29 cellular contexts compared by ENCODE assay signal in genomic region chr22:17565986-17566687, GRCh38. TPM values are rescaled to one million over a fixed set of nuclear protein-coding genes. Genes with fewer than 3 reads are reported as not detected.
DNase-seq lines count a peak whose midpoint lies in the region; ATAC-seq and TF ChIP-seq lines count a peak whose summit lies in the region.
"Had no signal": no experiment of that assay in that cellular context is flagged by ENCODE, and none has a peak within 500 bp of the region (broad histone marks: within the 10 kb centered on the region; RNA-seq: fewer than 3 reads in every experiment).

No MANE protein-coding gene starts in this region.

- no peak overlapping the region for H3K4me3 Mint-ChIP-seq in H9
- no peak overlapping the region for H3K4me3 Mint-ChIP-seq in glutamatergic neuron (ENCODE audit: unreplicated experiment)
- H3K4me3 Mint-ChIP-seq: activated CD4-positive, alpha-beta memory T cell treated with anti-CD3 and anti-CD28 coated beads, Interleukin-2, amount 10 ng/mL, durations not matched to agents 7 days and 5 days; activated naive CD8-positive, alpha-beta T cell treated with anti-CD3 and anti-CD28 coated beads, Interleukin-2, amount 50 U/mL, for 24 hours; naive B cell had no signal

- H4K8ac ChIP-seq in H9 (replicated peaks; ENCODE audit: insufficient read length, low read depth, low read length) = no peak overlapping the region

- no peaks in the 10 kb centered on the region for H3K23me2 ChIP-seq in H9 (ENCODE audit: insufficient read length, low read depth, low read length, poor library complexity, severe bottlenecking)

- H3K23ac ChIP-seq in H9 (ENCODE audit: insufficient read length, low read depth, low read length) = no peak overlapping the region

- H3T11ph ChIP-seq in H9 (ENCODE audit: low read length) = no peak overlapping the region

- no peak overlapping the region for H2BK5ac ChIP-seq in H9 (ENCODE audit: insufficient read length, low read length)

- no peak overlapping the region for H3K56ac ChIP-seq in H9 (ENCODE audit: insufficient read length, low read depth, low read length)

- H3K79me2 ChIP-seq in H9 (ENCODE audit: insufficient read depth, low read length) = no peaks in the 10 kb centered on the region

- H3K9me3 Mint-ChIP-seq in H9 (0 out of 5 replicates have a peak, but pooled peaks cover 0 to 3% of the 10 kb centered on the region in 2 experiments), glutamatergic neuron (ENCODE audit: unreplicated experiment) (peaks cover 35% of the 10 kb centered on the region)
- H3K9me3 Mint-ChIP-seq: activated CD4-positive, alpha-beta memory T cell treated with anti-CD3 and anti-CD28 coated beads, Interleukin-2, amount 10 ng/mL, durations not matched to agents 7 days and 5 days; activated naive CD8-positive, alpha-beta T cell treated with anti-CD3 and anti-CD28 coated beads, Interleukin-2, amount 50 U/mL, for 24 hours; naive B cell had no signal

- H2AK5ac ChIP-seq in H9 (ENCODE audit: insufficient read length, low read length) = no peak overlapping the region

- H3K9me3 ChIP-seq in H9 (ENCODE audit: control insufficient read depth, low read depth, low read length) (no peaks in the 10 kb centered on the region), adipocyte (ENCODE audit: control insufficient read depth, low read length) (no peaks in the 10 kb centered on the region)
- H3K9me3 ChIP-seq: tibial artery had no signal

- no peak overlapping the region for H2BK20ac ChIP-seq in H9 (ENCODE audit: low read depth, low read length, poor library complexity, severe bottlenecking)

- H2BK120ac ChIP-seq in H9 (ENCODE audit: low read depth, low read length, poor library complexity, severe bottlenecking) = no peak overlapping the region

- no peak overlapping the region for H3K14ac ChIP-seq in H9 (ENCODE audit: insufficient read depth, low read length)

- no peak overlapping the region for H3K9ac ChIP-seq in H9 (ENCODE audit: extremely low read depth, insufficient read length, low read length)
- H3K9ac ChIP-seq in adipocyte (ENCODE audit: low read length) = peak overlapping the region; percentile 54
- H3K9ac ChIP-seq: KMS-11 had no signal

- peak overlapping the region; percentile 57 to 70 (median 61); a peak in 5 of 7 replicates for H3K27ac Mint-ChIP-seq in H9
- peak overlapping the region; percentile 21 for H3K27ac Mint-ChIP-seq in glutamatergic neuron (ENCODE audit: unreplicated experiment)
- H3K27ac Mint-ChIP-seq: activated CD4-positive, alpha-beta memory T cell treated with anti-CD3 and anti-CD28 coated beads, Interleukin-2, amount 10 ng/mL, durations not matched to agents 7 days and 5 days; activated naive CD8-positive, alpha-beta T cell treated with anti-CD3 and anti-CD28 coated beads, Interleukin-2, amount 50 U/mL, for 24 hours had no signal

- H3K79me1 ChIP-seq in H9 (ENCODE audit: insufficient read depth, low read depth, low read length, poor library complexity, severe bottlenecking) = no peaks in the 10 kb centered on the region

- H4K20me1 ChIP-seq in H9 (ENCODE audit: control insufficient read depth, insufficient read depth, insufficient read length) = no peaks in the 10 kb centered on the region

- H4K5ac ChIP-seq in H9 (ENCODE audit: insufficient read length, low read depth, low read length) = no peak overlapping the region

- H3K4me3 ChIP-seq in adipocyte (ENCODE audit: low read length) = peak overlapping the region; percentile 23
- H3K4me3 ChIP-seq: PC-9, smooth muscle cell, tibial artery had no signal

- H3K4me1 ChIP-seq in H9 (ENCODE audit: insufficient read depth, low read length) = peaks cover 14% of the 10 kb centered on the region
- H3K4me1 ChIP-seq in adipocyte (ENCODE audit: control insufficient read depth, insufficient read depth, low read length) = peaks cover 48% of the 10 kb centered on the region

- no peak overlapping the region for H2AFZ ChIP-seq in H9 (ENCODE audit: low read length)
- H2AFZ ChIP-seq: PC-9 had no signal

- H3K4me1 Mint-ChIP-seq in H9 (peaks cover 41 to 47% of the 10 kb centered on the region in 2 experiments), glutamatergic neuron (ENCODE audit: low read depth, unreplicated experiment) (peaks cover 20% of the 10 kb centered on the region)
- H3K4me1 Mint-ChIP-seq: activated CD4-positive, alpha-beta memory T cell treated with anti-CD3 and anti-CD28 coated beads, Interleukin-2, amount 10 ng/mL, durations not matched to agents 7 days and 5 days; activated naive CD8-positive, alpha-beta T cell treated with anti-CD3 and anti-CD28 coated beads, Interleukin-2, amount 50 U/mL, for 24 hours had no signal

- no peak overlapping the region for H3K18ac ChIP-seq in H9 (ENCODE audit: insufficient read length, low read depth, low read length)

- no peak overlapping the region for H2BK12ac ChIP-seq in H9 (ENCODE audit: insufficient read length, low read depth, low read length)

- H3K4me2 ChIP-seq in H9 (ENCODE audit: insufficient read depth, insufficient read length, low read length) = no peak overlapping the region
- H3K4me2 ChIP-seq: KMS-11, PC-9, smooth muscle cell had no signal

- H3K27me3 ChIP-seq in H9 (ENCODE audit: insufficient read depth, low read length) = no peaks in the 10 kb centered on the region
- no peaks in the 10 kb centered on the region for H3K27me3 ChIP-seq in adipocyte (replicated peaks; ENCODE audit: control insufficient read depth, insufficient read depth, low read length)
- H3K27me3 ChIP-seq: tibial artery had no signal

- H3K4ac ChIP-seq in H9 (ENCODE audit: low read depth, low read length) = no peak overlapping the region

- no peaks in the 10 kb centered on the region; the same call in none of the 2 replicates for H3K27me3 Mint-ChIP-seq in H9 (ENCODE audit: low read depth)
- H3K27me3 Mint-ChIP-seq in glutamatergic neuron (ENCODE audit: unreplicated experiment) = peaks cover 27% of the 10 kb centered on the region

- H3K36me3 ChIP-seq in adipocyte (ENCODE audit: control insufficient read depth, insufficient read depth, low read length, severe bottlenecking) = no peaks in the 10 kb centered on the region
- H3K36me3 ChIP-seq: tibial artery had no signal

- DNase-seq in H9 (no peak), adipocyte (ENCODE audit: low read depth) (no peak), glutamatergic neuron (no peak), putamen (ENCODE audit: low spot score) (peak; percentile 58), kidney glomerular epithelial cell (lab: John Stamatoyannopoulos, UW) (no peak), middle frontal gyrus (ENCODE audit: extremely low spot score, low spot score) (no peak), dermis blood vessel endothelial cell (no peak)
- DNase-seq: activated CD4-positive, alpha-beta memory T cell treated with anti-CD3 and anti-CD28 coated beads, Interleukin-2, amount 10 ng/mL, durations not matched to agents 7 days and 5 days; activated CD4-positive, alpha-beta T cell treated with anti-CD3 and anti-CD28 coated beads for 1 hour; activated CD8-positive, alpha-beta memory T cell treated with anti-CD3 and anti-CD28 coated beads, Interleukin-2, amount 50 U/mL, for 4 hours; activated naive CD4-positive, alpha-beta T cell; activated naive CD8-positive, alpha-beta T cell treated with anti-CD3 and anti-CD28 coated beads, Interleukin-2, amount 50 U/mL, for 24 hours; EL; left ventricle myocardium superior; MM.1S; naive B cell; NCI-H2029; NCI-H526 treated with DMSO at 0.1 percent for 48 hours; PC-9; SHP77; stimulated activated CD4-positive, alpha-beta T cell treated with anti-CD3 and anti-CD28 coated beads, Interleukin-1b, Interleukin-23, amount 100 ng/mL, for 48 hours; stimulated activated naive CD4-positive, alpha-beta T cell treated with Interleukin-2 at 50 U/mL for 16 hours; tibial artery had no signal

- no peak for TF ChIP-seq CTCF in H9 (conservative IDR thresholded peaks at IDR 0.05)
- TF ChIP-seq CTCF in glutamatergic neuron (IDR thresholded peaks at IDR 0.05; ENCODE audit: partially characterized antibody, unreplicated experiment) = no peak

- H4K91ac ChIP-seq in H9 (ENCODE audit: insufficient read length, low read depth, low read length) = no peak overlapping the region

- no peak overlapping the region for H2BK15ac ChIP-seq in H9 (ENCODE audit: low read depth, low read length)

- ATAC-seq in HG03196 (IDR thresholded peaks at IDR 0.05; ENCODE audit: unreplicated experiment) = no peak
- ATAC-seq: activated naive CD8-positive, alpha-beta T cell treated with anti-CD3 and anti-CD28 coated beads, Interleukin-2, amount 50 U/mL, for 24 hours; left ventricle myocardium superior had no signal

- no CpG with 5 or more reads among the region's 19 CpGs for WGBS in H9 (ENCODE audit: extremely low coverage, insufficient read length, low lambda C conversion rate)

- no peak overlapping the region for H3K27ac ChIP-seq in H9 (ENCODE audit: insufficient read length, low read depth, low read length)
- H3K27ac ChIP-seq: KMS-11, PC-9, tibial artery had no signal

- H3K36me3 Mint-ChIP-seq in H9 (ENCODE audit: insufficient read depth in 1 of 3, low read depth in 3 of 3) (peaks cover 0 to 9% (median 3%) of the 10 kb centered on the region in 3 experiments; a peak in 3 of 7 replicates), glutamatergic neuron (ENCODE audit: unreplicated experiment) (no peaks in the 10 kb centered on the region)
- H3K36me3 Mint-ChIP-seq: naive B cell had no signal

RNA-seq across cellular contexts. Expression of gene SLC25A18, which starts 2.8 kb away (rescaled TPM):
- 2.3 and 3.0 TPM in 2 replicates for total RNA-seq in H9 (2021)
- total RNA-seq in glutamatergic neuron (ENCODE audit: unreplicated experiment) = 6.4 TPM
- total RNA-seq in dermis blood vessel endothelial cell = not detected in 2 replicates
- total RNA-seq: activated CD4-positive, alpha-beta memory T cell treated with anti-CD3 and anti-CD28 coated beads, Interleukin-2, amount 10 ng/mL, durations not matched to agents 7 days and 5 days; chondrocyte; glomerular endothelial cell; T-helper 2 cell treated with Interferon-gamma antibody and Interleukin-4, amounts not matched to agents 100 ng/mL and 5 ng/mL, for 36 hours had no signal
